In the genomic region with DNA sequence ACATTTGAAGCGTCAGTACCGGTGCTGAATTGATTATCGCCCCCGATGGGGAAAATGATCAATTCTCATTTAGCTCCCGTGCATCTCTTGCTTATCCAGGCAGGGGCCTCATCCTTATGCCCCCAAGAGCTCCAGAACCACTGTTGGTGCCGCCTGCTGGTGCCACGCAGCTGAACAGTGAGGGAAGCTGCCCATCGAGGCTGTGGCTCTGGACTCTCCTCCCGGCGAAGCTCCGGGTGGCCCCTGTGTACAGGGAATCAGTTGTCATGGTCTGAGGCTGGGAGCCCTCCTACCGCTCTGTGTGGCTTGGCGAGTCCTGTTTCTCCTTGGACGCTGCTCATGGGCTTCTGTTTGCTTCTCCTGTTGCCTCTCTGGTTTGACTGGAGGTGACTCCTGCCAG, we compare ENCODE assay signal across 28 cellular contexts. TPM values are rescaled to one million over a fixed set of nuclear protein-coding genes. Genes with fewer than 3 reads are reported as not detected.
A peak's percentile ranks its signal among the peaks of the same experiment; 100 is the strongest.
DNase-seq lines count a peak whose midpoint lies in the region; ATAC-seq, FAIRE-seq and TF ChIP-seq lines count a peak whose summit lies in the region.
"Had no signal": no experiment of that assay in that cellular context is flagged by ENCODE, and none has a peak within 500 bp of the region (broad histone marks: within the 10 kb centered on the region; RNA-seq: fewer than 3 reads in every experiment).

No MANE protein-coding gene starts in this region.

- no peak for TF ChIP-seq RAD21 in HepG2 (CRISPR knock-in tag; IDR thresholded peaks at IDR 0.05)

- WGBS in right lobe of liver (ENCODE audit: insufficient coverage, low coverage, low lambda C conversion rate, missing lambda C conversion rate) = 44% methylated on average over 5 of the region's 14 CpGs
- WGBS in HepG2 (ENCODE audit: low lambda C conversion rate) = 23% methylated on average over 11 of the region's 14 CpGs

- POLR2A ChIA-PET in HepG2 (lab: Yijun Ruan, JAX) = no interaction called here

- H3K27me3 ChIP-seq in right lobe of liver (peaks cover 0 to 9% of the 10 kb centered on the region in 2 donors), HepG2 (ENCODE audit: control insufficient read depth in 1 of 2, insufficient read depth in 2 of 2, low read length in 2 of 2) (peaks cover 16 to 82% of the 10 kb centered on the region in 2 experiments; a peak in 4 of 5 replicates), WERI-Rb-1 (ENCODE audit: insufficient read depth, low read depth, severe bottlenecking) (no peaks in the 10 kb centered on the region), upper lobe of right lung (peaks cover 26% of the 10 kb centered on the region)
- H3K27me3 ChIP-seq: colonic mucosa had no signal

- TF ChIP-seq CTCF in right lobe of liver (IDR thresholded peaks at IDR 0.05) = no peak
- TF ChIP-seq CTCF in HepG2 (CRISPR knock-in tag; IDR thresholded peaks at IDR 0.05) = no peak
- TF ChIP-seq CTCF in WERI-Rb-1 (IDR thresholded peaks at IDR 0.05; ENCODE audit: low read depth, low read length) = no peak
- no peak for TF ChIP-seq CTCF in upper lobe of right lung (IDR thresholded peaks at IDR 0.05)

- H3K36me3 ChIP-seq in right lobe of liver = no peaks in the 10 kb centered on the region
- H3K36me3 ChIP-seq in HepG2 (replicated peaks in 1 of 2; ENCODE audit: control insufficient read depth in 1 of 2, insufficient read depth in 2 of 2, low read length in 2 of 2) = no peaks in the 10 kb centered on the region
- peaks cover 18% of the 10 kb centered on the region for H3K36me3 ChIP-seq in WERI-Rb-1
- H3K36me3 ChIP-seq in upper lobe of right lung = no peaks in the 10 kb centered on the region
- H3K36me3 ChIP-seq: colonic mucosa had no signal

- no peak overlapping the region for H3K4me3 ChIP-seq in right lobe of liver
- H3K4me3 ChIP-seq in HepG2 (replicated peaks in 1 of 3; ENCODE audit: insufficient read depth in 1 of 3, low read depth in 2 of 3, low read length in 3 of 3) = no peak overlapping the region
- no peak overlapping the region for H3K4me3 ChIP-seq in WERI-Rb-1 (ENCODE audit: low read depth, low read length)
- no peak overlapping the region for H3K4me3 ChIP-seq in upper lobe of right lung
- H3K4me3 ChIP-seq: colonic mucosa, SK-N-MC had no signal

- no peak for FAIRE-seq in HepG2 (lab: Jason Lieb, UNC)
- FAIRE-seq: bronchial epithelial cell had no signal

- TF ChIP-seq EP300 in HepG2 (IDR thresholded peaks at IDR 0.05; ENCODE audit: low read depth in 2 of 2, low read length in 2 of 2) = no peak
- no peak for TF ChIP-seq EP300 in HepG2 (CRISPR knock-in tag; IDR thresholded peaks at IDR 0.05; ENCODE audit: borderline replicate concordance)

- BruUV-seq in HepG2 (replicated peaks; lab: Mats Ljungman, UMichigan) = no TSS peak

- TF ChIP-seq POLR2A in right lobe of liver (IDR thresholded peaks at IDR 0.05) (no peak), HepG2 (IDR thresholded peaks at IDR 0.05; ENCODE audit: insufficient read depth in 1 of 2, low read depth in 2 of 2, low read length in 2 of 2) (no peak)

- intact Hi-C loops in right lobe of liver (cut with DNase I) (loop anchor here in 1 of 2 donors (5.0 kb wide), 1 partner anchor 424 kb away; no protein-coding TSS in a partner anchor), HepG2 (cut with micrococcal nuclease; ENCODE audit: unreplicated experiment) (no loop called here), upper lobe of right lung (cut with DNase I) (no loop called here)

- no peak overlapping the region for H2AFZ ChIP-seq in HepG2 (ENCODE audit: low read length)

- H3K9me3 ChIP-seq in right lobe of liver = no peaks in the 10 kb centered on the region
- H3K9me3 ChIP-seq in HepG2 (ENCODE audit: low read length) = no peaks in the 10 kb centered on the region
- no peaks in the 10 kb centered on the region for H3K9me3 ChIP-seq in WERI-Rb-1 (ENCODE audit: severe bottlenecking)
- H3K9me3 ChIP-seq in upper lobe of right lung = no peaks in the 10 kb centered on the region
- H3K9me3 ChIP-seq: colonic mucosa had no signal

- peaks cover 0 to 2% (median 0%) of the 10 kb centered on the region in 4 donors for H3K4me1 ChIP-seq in right lobe of liver
- no peaks in the 10 kb centered on the region for H3K4me1 ChIP-seq in HepG2 (ENCODE audit: insufficient read depth, low read length)
- H3K4me1 ChIP-seq in upper lobe of right lung = peaks cover 11% of the 10 kb centered on the region
- H3K4me1 ChIP-seq: colonic mucosa had no signal

- in situ Hi-C loops in HepG2 (cut with HindIII; ENCODE audit: extremely low pct_ligation_motif_present, low pct_unique_long_range_greater_than_20kb) = no loop called here

- no peak overlapping the region for H3K4me2 ChIP-seq in HepG2 (ENCODE audit: low read depth, low read length)

- peak in 2 of 3 donors; percentile 16 to 41 for DNase-seq in right lobe of liver
- no peak for DNase-seq in HepG2 (ENCODE audit: low spot score)
- DNase-seq in WERI-Rb-1 = peak; percentile 6
- DNase-seq in mesenteric fat pad (ENCODE audit: low spot score) = peak; percentile 87
- peak; percentile 50 for DNase-seq in upper lobe of right lung
- no peak for DNase-seq in SW 1271 (lab: John Stamatoyannopoulos, UW)
- DNase-seq in T-helper 9 cell = no peak
- DNase-seq: activated CD4-positive, alpha-beta T cell treated with anti-CD3 and anti-CD28 coated beads, Interleukin-2, amount 10 ng/mL, durations not matched to agents 24 days and 14 days; activated T-cell treated with anti-CD3 and anti-CD28 coated beads, Interleukin-2, amount 50 U/mL, for 48 hours; anterior cingulate cortex; colonic mucosa; DMS79; effector CD8-positive, alpha-beta T cell; erythroblast; GDM1; NCI-H1105 treated with DMSO at 0.1 percent for 48 hours; NCI-H2029 treated with DMSO at 0.1 percent for 48 hours; NCI-H345; NCI-H748 treated with DMSO at 0.1 percent for 48 hours; stimulated activated CD4-positive, alpha-beta T cell treated with anti-CD3 and anti-CD28 coated beads, Interleukin-4, amount 100 ng/mL, for 24 hours had no signal

- CTCF ChIA-PET in HepG2 (lab: Yijun Ruan, JAX; ENCODE audit: low intra/inter-chr PET ratio, low total read pairs) = no interaction called here

- H3K27ac ChIP-seq in right lobe of liver (no peak overlapping the region), HepG2 (ENCODE audit: extremely low read length, insufficient read depth, low read length) (no peak overlapping the region), WERI-Rb-1 (no peak overlapping the region), upper lobe of right lung (no peak overlapping the region)
- H3K27ac ChIP-seq: C4-2B, colonic mucosa, SK-N-MC had no signal

- no peak for ATAC-seq in right lobe of liver
- no peak for ATAC-seq in HepG2
- ATAC-seq in upper lobe of right lung = no peak
- ATAC-seq: HCT116; stimulated activated effector memory CD8-positive, alpha-beta T cell treated with anti-CD3 and anti-CD28 coated beads, Interleukin-12 subunit alpha, Interleukin-12 subunit beta, amount 100 ng/mL, for 72 hours had no signal

- H3K9ac ChIP-seq in HepG2 (ENCODE audit: insufficient read depth, low read depth, low read length) = no peak overlapping the region

- no peaks in the 10 kb centered on the region for H4K20me1 ChIP-seq in HepG2 (ENCODE audit: insufficient read depth, low read length)

- H3K79me2 ChIP-seq in HepG2 (ENCODE audit: insufficient read depth, low read length) = no peaks in the 10 kb centered on the region

RNA-seq across cellular contexts. Expression of gene KIF26A, which starts 4.7 kb away (rescaled TPM):
- 1 to 10 TPM in 4 of 6 experiments, under 1 TPM in 2; 0.79 to 1.5 (median 1.1) TPM for total RNA-seq in right lobe of liver
- total RNA-seq in HepG2 (2016; rRNA removed; fragmentation: Illumina TruSeq; extraction: Trizol) = not detected in 2 replicates
- not detected in 2 replicates for total RNA-seq in HepG2 (2016; cell fraction: cytosol; rRNA removed; fragmentation: Illumina TruSeq; extraction: Trizol; ENCODE audit: low read depth)
- not detected in 2 replicates for total RNA-seq in HepG2 (2016; cell fraction: insoluble cytoplasmic fraction; rRNA removed; fragmentation: Illumina TruSeq; extraction: Trizol)
- not detected in 2 replicates for total RNA-seq in HepG2 (2016; cell fraction: membrane; rRNA removed; fragmentation: Illumina TruSeq; extraction: Trizol)
- not detected in 2 replicates for total RNA-seq in HepG2 (2016; cell fraction: nucleus; rRNA removed; fragmentation: Illumina TruSeq; extraction: Trizol)
- not detected in 2 replicates for polyA plus RNA-seq in HepG2 (2011; rRNA removed)
- not detected in 2 replicates for polyA plus RNA-seq in HepG2 (2011; cell fraction: cytosol; rRNA removed)
- not detected in 2 replicates for polyA plus RNA-seq in HepG2 (2011; cell fraction: nucleus; rRNA removed)
- polyA plus RNA-seq in HepG2 (2012) = not detected in 2 replicates
- not detected in 2 replicates for polyA plus RNA-seq in HepG2 (2016; cell fraction: cytosol; fragmentation: Illumina TruSeq; extraction: Trizol; ENCODE audit: low read depth)
- polyA plus RNA-seq in HepG2 (2016; cell fraction: insoluble cytoplasmic fraction; fragmentation: Illumina TruSeq; extraction: Trizol; ENCODE audit: low read depth) = not detected in 2 replicates
- polyA plus RNA-seq in HepG2 (2016; cell fraction: membrane; fragmentation: Illumina TruSeq; extraction: Trizol; ENCODE audit: low read depth) = not detected in 2 replicates
- not detected in 2 replicates for polyA plus RNA-seq in HepG2 (2016; cell fraction: nucleus; fragmentation: Illumina TruSeq; extraction: Trizol; ENCODE audit: insufficient read depth, low read depth)
- 0.02 and 12.4 TPM in 2 replicates for polyA minus RNA-seq in HepG2 (2011; rRNA and poly(A)+ RNA removed; ENCODE audit: low replicate concordance)
- 0.18 and 0.30 TPM in 2 replicates for polyA minus RNA-seq in HepG2 (2011; cell fraction: cytosol; rRNA and poly(A)+ RNA removed)
- polyA minus RNA-seq in HepG2 (2011; cell fraction: nucleus; rRNA and poly(A)+ RNA removed) = 0.13 TPM in 1 of 2 replicates, not detected in the other
- total RNA-seq in mesenteric fat pad = 3.2 TPM
- total RNA-seq in upper lobe of right lung = 5.9 TPM
- total RNA-seq: HT-29, RPMI7951 had no signal

RNA-seq across cellular contexts. Expression of gene ASPG, which starts 57.6 kb away (rescaled TPM):
- total RNA-seq in right lobe of liver (100 to 1,000 TPM in 3 of 6 experiments, 10 to 100 TPM in 3; 37.3 to 232 (median 110) TPM), HepG2 (2016; rRNA removed; fragmentation: Illumina TruSeq; extraction: Trizol) (not detected in 2 replicates), mesenteric fat pad (1.1 TPM), upper lobe of right lung (5.3 TPM)
- not detected in 2 replicates for total RNA-seq in HepG2 (2016; cell fraction: cytosol; rRNA removed; fragmentation: Illumina TruSeq; extraction: Trizol; ENCODE audit: low read depth)
- total RNA-seq in HepG2 (2016; cell fraction: insoluble cytoplasmic fraction; rRNA removed; fragmentation: Illumina TruSeq; extraction: Trizol) = not detected in 2 replicates
- not detected in 2 replicates for total RNA-seq in HepG2 (2016; cell fraction: membrane; rRNA removed; fragmentation: Illumina TruSeq; extraction: Trizol)
- not detected in 2 replicates for total RNA-seq in HepG2 (2016; cell fraction: nucleus; rRNA removed; fragmentation: Illumina TruSeq; extraction: Trizol)
- not detected in 2 replicates for polyA plus RNA-seq in HepG2 (2011; rRNA removed)
- polyA plus RNA-seq in HepG2 (2011; cell fraction: cytosol; rRNA removed) = not detected in 2 replicates
- not detected in 2 replicates for polyA plus RNA-seq in HepG2 (2011; cell fraction: nucleus; rRNA removed)
- polyA plus RNA-seq in HepG2 (2012) = not detected in 2 replicates
- not detected in 2 replicates for polyA plus RNA-seq in HepG2 (2016; cell fraction: cytosol; fragmentation: Illumina TruSeq; extraction: Trizol; ENCODE audit: low read depth)
- not detected in 2 replicates for polyA plus RNA-seq in HepG2 (2016; cell fraction: insoluble cytoplasmic fraction; fragmentation: Illumina TruSeq; extraction: Trizol; ENCODE audit: low read depth)
- not detected in 2 replicates for polyA plus RNA-seq in HepG2 (2016; cell fraction: membrane; fragmentation: Illumina TruSeq; extraction: Trizol; ENCODE audit: low read depth)
- not detected in 2 replicates for polyA plus RNA-seq in HepG2 (2016; cell fraction: nucleus; fragmentation: Illumina TruSeq; extraction: Trizol; ENCODE audit: insufficient read depth, low read depth)
- 0.37 TPM in 1 of 2 replicates, not detected in the other for polyA minus RNA-seq in HepG2 (2011; rRNA and poly(A)+ RNA removed; ENCODE audit: low replicate concordance)
- not detected in 2 replicates for polyA minus RNA-seq in HepG2 (2011; cell fraction: cytosol; rRNA and poly(A)+ RNA removed)
- polyA minus RNA-seq in HepG2 (2011; cell fraction: nucleus; rRNA and poly(A)+ RNA removed) = not detected in 2 replicates
- total RNA-seq: activated CD4-positive, alpha-beta T cell treated with anti-CD3 and anti-CD28 coated beads, Interleukin-2, amount 10 ng/mL, durations not matched to agents 24 days and 14 days; HT-29; RPMI7951; T-helper 2 cell treated with Interferon-gamma antibody and Interleukin-4, amounts not matched to agents 100 ng/mL and 5 ng/mL, for 36 hours had no signal

Comparison
In these comparisons a context has a peak if more than half of its experiments do, and no peak if none do; other contexts are left out.
1. DNase-seq: peak in right lobe of liver (2 of 3), WERI-Rb-1 (single experiment), mesenteric fat pad (single experiment) and upper lobe of right lung (single experiment); none in HepG2 (single experiment), SW 1271 (0 of 2) and T-helper 9 cell (single experiment).